21 cellular contexts compared by ENCODE assay signal in the genomic region with DNA sequence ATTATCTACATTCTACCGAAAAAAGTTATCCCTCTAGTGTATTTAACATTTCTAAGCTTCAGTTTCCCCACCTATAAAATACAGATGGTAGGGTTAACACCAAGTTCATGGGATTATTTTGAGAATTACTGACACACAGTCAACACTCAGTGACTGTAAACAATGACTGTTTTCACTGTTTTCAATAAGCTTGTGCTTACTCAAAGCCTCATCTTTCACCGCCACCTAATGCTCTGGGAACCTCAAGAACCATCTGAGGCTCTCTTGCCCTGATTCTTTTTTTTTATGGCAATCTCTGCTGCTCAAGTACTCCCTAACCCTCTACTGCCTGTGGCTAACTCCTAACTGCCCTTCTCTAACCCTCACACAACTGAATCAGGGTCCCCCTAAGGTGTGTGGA. TPM values are rescaled to one million over a fixed set of nuclear protein-coding genes. Genes with fewer than 3 reads are reported as not detected.
DNase-seq lines count a peak whose midpoint lies in the region; ATAC-seq and TF ChIP-seq lines count a peak whose summit lies in the region.
"Had no signal": no experiment of that assay in that cellular context is flagged by ENCODE, and none has a peak within 500 bp of the region (broad histone marks: within the 10 kb centered on the region; RNA-seq: fewer than 3 reads in every experiment).

No MANE protein-coding gene starts in this region.

- H3K9me3 Mint-ChIP-seq in activated CD4-positive, alpha-beta T cell treated with anti-CD3 and anti-CD28 coated beads for 36 hours (ENCODE audit: low read depth): no peaks in the 10 kb centered on the region
- H3K9me3 Mint-ChIP-seq in activated CD4-positive, alpha-beta T cell treated with anti-CD3 and anti-CD28 coated beads, Interleukin-2, amount 10 ng/mL, durations not matched to agents 7 days and 5 days: no peaks in the 10 kb centered on the region
- no peaks in the 10 kb centered on the region for H3K9me3 Mint-ChIP-seq in CD8-positive, alpha-beta T cell
- no peaks in the 10 kb centered on the region for H3K9me3 Mint-ChIP-seq in activated T-helper 17 cell treated with anti-CD3 and anti-CD28 coated beads, Interleukin-2, amount 50 U/mL, for 72 hours
- H3K9me3 Mint-ChIP-seq in naive thymus-derived CD4-positive, alpha-beta T cell: no peaks in the 10 kb centered on the region

- H3K4me1 Mint-ChIP-seq in activated CD4-positive, alpha-beta T cell treated with anti-CD3 and anti-CD28 coated beads for 36 hours: peaks cover 29% of the 10 kb centered on the region
- H3K4me1 Mint-ChIP-seq in activated CD4-positive, alpha-beta T cell treated with anti-CD3 and anti-CD28 coated beads, Interleukin-2, amount 10 ng/mL, durations not matched to agents 7 days and 5 days: peaks cover 16% of the 10 kb centered on the region
- H3K4me1 Mint-ChIP-seq in CD8-positive, alpha-beta T cell (ENCODE audit: low read depth): peaks cover 30% of the 10 kb centered on the region
- peaks cover 18% of the 10 kb centered on the region for H3K4me1 Mint-ChIP-seq in activated T-helper 17 cell treated with anti-CD3 and anti-CD28 coated beads, Interleukin-2, amount 50 U/mL, for 72 hours
- H3K4me1 Mint-ChIP-seq in naive thymus-derived CD4-positive, alpha-beta T cell: peaks cover 8 to 45% (median 38%) of the 10 kb centered on the region in 7 donors

- no peak for DNase-seq in activated CD4-positive, alpha-beta T cell treated with anti-CD3 and anti-CD28 coated beads for 36 hours
- DNase-seq in activated CD4-positive, alpha-beta T cell treated with anti-CD3 and anti-CD28 coated beads, Interleukin-2, amount 10 ng/mL, durations not matched to agents 7 days and 5 days: no peak
- DNase-seq in CD8-positive, alpha-beta T cell: no peak
- no peak for DNase-seq in naive thymus-derived CD4-positive, alpha-beta T cell
- DNase-seq in NK-92 (lab: John Stamatoyannopoulos, UW; ENCODE audit: unreplicated experiment) (no peak), mucosa of gallbladder (ENCODE audit: low spot score) (no peak)
- DNase-seq: activated CD4-positive, alpha-beta T cell treated with anti-CD3 and anti-CD28 coated beads for 1 hour; BE2C; Calu3; colonic mucosa; EL; midbrain; NCI-H1417; NCI-H2107; NCI-H510A treated with DMSO at 0.1 percent for 48 hours; stimulated activated CD4-positive, alpha-beta T cell treated with anti-CD3 and anti-CD28 coated beads, Interleukin-4, amount 100 ng/mL, for 4 hours; uterus had no signal

- ATAC-seq in activated CD4-positive, alpha-beta T cell treated with anti-CD3 and anti-CD28 coated beads for 36 hours: peak; percentile 36
- ATAC-seq in CD8-positive, alpha-beta T cell: no peak
- ATAC-seq in activated T-helper 17 cell treated with anti-CD3 and anti-CD28 coated beads, Interleukin-2, amount 50 U/mL, for 72 hours (replicated peaks): peak; percentile 66
- ATAC-seq in naive thymus-derived CD4-positive, alpha-beta T cell: no peak
- ATAC-seq in GM18870 (IDR thresholded peaks at IDR 0.05; ENCODE audit: unreplicated experiment): no peak
- ATAC-seq: HepG2 had no signal

- H3K4me1 ChIP-seq in CD8-positive, alpha-beta T cell (ENCODE audit: insufficient read depth, low read length): no peaks in the 10 kb centered on the region
- no peaks in the 10 kb centered on the region for H3K4me1 ChIP-seq in naive thymus-derived CD4-positive, alpha-beta T cell (ENCODE audit: control insufficient read depth in 2 of 2, insufficient read depth in 2 of 2, low read length in 2 of 2)
- H3K4me1 ChIP-seq: colonic mucosa, uterus had no signal

- no peak overlapping the region for H3K27ac ChIP-seq in CD8-positive, alpha-beta T cell (ENCODE audit: low read depth, low read length)
- H3K27ac ChIP-seq in naive thymus-derived CD4-positive, alpha-beta T cell (ENCODE audit: low read depth, low read length): no peak overlapping the region
- H3K27ac ChIP-seq: colonic mucosa, SK-N-MC, uterus had no signal

- no peak overlapping the region for H3K4me3 ChIP-seq in CD8-positive, alpha-beta T cell (ENCODE audit: low read depth, low read length)
- no peak overlapping the region for H3K4me3 ChIP-seq in naive thymus-derived CD4-positive, alpha-beta T cell (ENCODE audit: low read length)
- H3K4me3 ChIP-seq: colonic mucosa, SK-N-MC, uterus had no signal

- CTCF ChIA-PET in activated CD4-positive, alpha-beta T cell treated with anti-CD3 and anti-CD28 coated beads for 36 hours (lab: Charles Lee): interaction anchor here (1.0 to 2.6 kb wide), 4 partner anchors 10 to 26 kb away, joined by 3 to 7 read pairs (median 3); no protein-coding TSS in a partner anchor
- CTCF ChIA-PET in activated CD4-positive, alpha-beta T cell treated with anti-CD3 and anti-CD28 coated beads, Interleukin-2, amount 10 ng/mL, durations not matched to agents 7 days and 5 days (lab: Charles Lee): interaction anchor here (0.7 to 1.2 kb wide), 2 partner anchors 15 to 49 kb away, joined by 3 read pairs; no protein-coding TSS in a partner anchor
- CTCF ChIA-PET in CD8-positive, alpha-beta T cell (lab: Charles Lee): interaction anchor here (1.6 to 2.5 kb wide), 2 partner anchors 26 to 36 kb away, joined by 4 to 10 read pairs; no protein-coding TSS in a partner anchor
- CTCF ChIA-PET in naive thymus-derived CD4-positive, alpha-beta T cell (lab: Charles Lee): interaction anchor here (0.7 kb wide), 1 partner anchor 20 kb away, joined by 4 read pairs; no protein-coding TSS in a partner anchor

- H3K27ac Mint-ChIP-seq in activated CD4-positive, alpha-beta T cell treated with anti-CD3 and anti-CD28 coated beads for 36 hours: peak overlapping the region; percentile 69
- H3K27ac Mint-ChIP-seq in activated CD4-positive, alpha-beta T cell treated with anti-CD3 and anti-CD28 coated beads, Interleukin-2, amount 10 ng/mL, durations not matched to agents 7 days and 5 days: no peak overlapping the region
- H3K27ac Mint-ChIP-seq in CD8-positive, alpha-beta T cell: peak overlapping the region; percentile 38
- peak overlapping the region; percentile 85 for H3K27ac Mint-ChIP-seq in activated T-helper 17 cell treated with anti-CD3 and anti-CD28 coated beads, Interleukin-2, amount 50 U/mL, for 72 hours
- H3K27ac Mint-ChIP-seq in naive thymus-derived CD4-positive, alpha-beta T cell: peak overlapping the region; percentile 0 to 86 (median 49)

- H3K27me3 Mint-ChIP-seq in activated CD4-positive, alpha-beta T cell treated with anti-CD3 and anti-CD28 coated beads for 36 hours: no peaks in the 10 kb centered on the region
- H3K27me3 Mint-ChIP-seq in activated CD4-positive, alpha-beta T cell treated with anti-CD3 and anti-CD28 coated beads, Interleukin-2, amount 10 ng/mL, durations not matched to agents 7 days and 5 days: no peaks in the 10 kb centered on the region
- no peaks in the 10 kb centered on the region for H3K27me3 Mint-ChIP-seq in CD8-positive, alpha-beta T cell (ENCODE audit: low read depth)
- H3K27me3 Mint-ChIP-seq in activated T-helper 17 cell treated with anti-CD3 and anti-CD28 coated beads, Interleukin-2, amount 50 U/mL, for 72 hours: no peaks in the 10 kb centered on the region
- H3K27me3 Mint-ChIP-seq in naive thymus-derived CD4-positive, alpha-beta T cell: no peaks in the 10 kb centered on the region

- no peak overlapping the region for H3K4me3 Mint-ChIP-seq in activated CD4-positive, alpha-beta T cell treated with anti-CD3 and anti-CD28 coated beads for 36 hours
- H3K4me3 Mint-ChIP-seq in activated CD4-positive, alpha-beta T cell treated with anti-CD3 and anti-CD28 coated beads, Interleukin-2, amount 10 ng/mL, durations not matched to agents 7 days and 5 days: no peak overlapping the region
- no peak overlapping the region for H3K4me3 Mint-ChIP-seq in CD8-positive, alpha-beta T cell
- no peak overlapping the region for H3K4me3 Mint-ChIP-seq in activated T-helper 17 cell treated with anti-CD3 and anti-CD28 coated beads, Interleukin-2, amount 50 U/mL, for 72 hours
- no peak overlapping the region for H3K4me3 Mint-ChIP-seq in naive thymus-derived CD4-positive, alpha-beta T cell

- POLR2A ChIA-PET in activated CD4-positive, alpha-beta T cell treated with anti-CD3 and anti-CD28 coated beads for 36 hours (lab: Charles Lee): no interaction called here
- POLR2A ChIA-PET in activated CD4-positive, alpha-beta T cell treated with anti-CD3 and anti-CD28 coated beads, Interleukin-2, amount 10 ng/mL, durations not matched to agents 7 days and 5 days (lab: Charles Lee): no interaction called here
- POLR2A ChIA-PET in CD8-positive, alpha-beta T cell (lab: Charles Lee): no interaction called here
- POLR2A ChIA-PET in naive thymus-derived CD4-positive, alpha-beta T cell (lab: Charles Lee): no interaction called here

- TF ChIP-seq CTCF in CD8-positive, alpha-beta T cell (IDR thresholded peaks at IDR 0.05): no peak

- peaks cover 59% of the 10 kb centered on the region for H3K36me3 ChIP-seq in CD8-positive, alpha-beta T cell (ENCODE audit: insufficient read depth, low read length)
- H3K36me3 ChIP-seq in naive thymus-derived CD4-positive, alpha-beta T cell (ENCODE audit: control insufficient read depth in 2 of 3, insufficient read depth in 3 of 3, low read length in 3 of 3): peaks cover 26 to 65% (median 59%) of the 10 kb centered on the region in 3 experiments
- H3K36me3 ChIP-seq: uterus had no signal

- peaks cover 48% of the 10 kb centered on the region for H3K36me3 Mint-ChIP-seq in activated CD4-positive, alpha-beta T cell treated with anti-CD3 and anti-CD28 coated beads for 36 hours (ENCODE audit: low read depth)
- H3K36me3 Mint-ChIP-seq in activated CD4-positive, alpha-beta T cell treated with anti-CD3 and anti-CD28 coated beads, Interleukin-2, amount 10 ng/mL, durations not matched to agents 7 days and 5 days (ENCODE audit: low read depth): peaks cover 66% of the 10 kb centered on the region
- H3K36me3 Mint-ChIP-seq in CD8-positive, alpha-beta T cell: peaks cover 79% of the 10 kb centered on the region
- peaks cover 98% of the 10 kb centered on the region for H3K36me3 Mint-ChIP-seq in activated T-helper 17 cell treated with anti-CD3 and anti-CD28 coated beads, Interleukin-2, amount 50 U/mL, for 72 hours (ENCODE audit: low read depth)
- H3K36me3 Mint-ChIP-seq in naive thymus-derived CD4-positive, alpha-beta T cell: peaks cover 17 to 48% (median 33%) of the 10 kb centered on the region in 5 donors

- H3K9me3 ChIP-seq in CD8-positive, alpha-beta T cell (ENCODE audit: low read length): no peaks in the 10 kb centered on the region
- H3K9me3 ChIP-seq in naive thymus-derived CD4-positive, alpha-beta T cell (ENCODE audit: control insufficient read depth in 2 of 3, low read length in 3 of 3): no peaks in the 10 kb centered on the region
- H3K9me3 ChIP-seq: BE2C, colonic mucosa, uterus had no signal

- intact Hi-C loops in activated CD4-positive, alpha-beta T cell treated with anti-CD3 and anti-CD28 coated beads for 36 hours (cut with DNase I, micrococcal nuclease): no loop called here
- intact Hi-C loops in CD8-positive, alpha-beta T cell (cut with DNase I, micrococcal nuclease): no loop called here
- intact Hi-C loops in naive thymus-derived CD4-positive, alpha-beta T cell (cut with micrococcal nuclease): no loop called here

- H3K27me3 ChIP-seq in CD8-positive, alpha-beta T cell (ENCODE audit: insufficient read depth, low read length): no peaks in the 10 kb centered on the region
- H3K27me3 ChIP-seq in naive thymus-derived CD4-positive, alpha-beta T cell (ENCODE audit: control insufficient read depth in 2 of 2, insufficient read depth in 2 of 2, low read length in 2 of 2): no peaks in the 10 kb centered on the region
- H3K27me3 ChIP-seq: BE2C, colonic mucosa, uterus had no signal

RNA-seq across cellular contexts. Expression of a gene that starts 59.6 kb away (rescaled TPM):
- total RNA-seq in activated CD4-positive, alpha-beta T cell treated with anti-CD3 and anti-CD28 coated beads for 36 hours: 10 to 100 TPM; 37.5 to 38.1 TPM
- 10 to 100 TPM; 62.8 to 68.5 TPM for total RNA-seq in activated CD4-positive, alpha-beta T cell treated with anti-CD3 and anti-CD28 coated beads, Interleukin-2, amount 10 ng/mL, durations not matched to agents 7 days and 5 days
- total RNA-seq in CD8-positive, alpha-beta T cell: 10 to 100 TPM; 37.5 to 40.7 TPM
- total RNA-seq in activated T-helper 17 cell treated with anti-CD3 and anti-CD28 coated beads, Interleukin-2, amount 50 U/mL, for 72 hours: 10 to 100 TPM; 39.9 to 41.3 TPM
- 10 to 100 TPM; 52.0 to 83.2 (median 70.2) TPM for total RNA-seq in naive thymus-derived CD4-positive, alpha-beta T cell
- 10 to 100 TPM; 29.0 to 32.0 TPM for polyA plus RNA-seq in naive thymus-derived CD4-positive, alpha-beta T cell
- total RNA-seq in mucosa of gallbladder: 43.1 TPM

Comparison
In these comparisons a context has a peak if more than half of its experiments do, and no peak if none do; other contexts are left out.
1. ATAC-seq: peak in activated CD4-positive, alpha-beta T cell treated with anti-CD3 and anti-CD28 coated beads for 36 hours (single experiment) and activated T-helper 17 cell treated with anti-CD3 and anti-CD28 coated beads, Interleukin-2, amount 50 U/mL, for 72 hours (single experiment); none in CD8-positive, alpha-beta T cell (single experiment), naive thymus-derived CD4-positive, alpha-beta T cell (single experiment) and GM18870 (single experiment).